Comparison of ENCODE assay signal across 14 cellular contexts in the genomic region with DNA sequence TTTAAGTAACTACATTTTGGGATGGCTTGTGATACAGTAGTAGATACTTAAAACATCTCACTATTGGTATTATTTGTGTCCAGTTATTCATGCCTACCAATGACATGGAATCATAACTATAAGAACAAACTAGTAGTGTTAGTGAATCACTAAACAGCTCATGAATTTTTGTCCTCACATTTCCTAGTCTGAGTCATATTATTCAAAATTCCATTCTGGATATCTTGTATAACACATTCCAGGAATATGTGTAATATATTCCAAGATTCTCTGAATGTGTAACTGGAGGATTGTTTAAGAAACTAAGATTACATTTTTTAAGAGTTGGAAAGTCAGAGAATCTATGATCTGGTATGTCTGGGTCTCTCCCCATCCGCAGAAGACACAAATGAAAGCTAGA.
DNase-seq lines count a peak whose midpoint lies in the region; ATAC-seq, FAIRE-seq and TF ChIP-seq lines count a peak whose summit lies in the region.
"Had no signal": no experiment of that assay in that cellular context is flagged by ENCODE, and none has a peak within 500 bp of the region (broad histone marks: within the 10 kb centered on the region; RNA-seq: fewer than 3 reads in every experiment).

No MANE protein-coding gene starts in this region.

- POLR2A ChIA-PET in MCF 10A (lab: Yijun Ruan, JAX): interaction anchor here (0.6 to 2.4 kb wide), 7 partner anchors 9 to 177 kb away, joined by 3 to 19 read pairs (median 3); no protein-coding TSS in a partner anchor
- POLR2A ChIA-PET in activated CD8-positive, alpha-beta T cell treated with anti-CD3 and anti-CD28 coated beads for 36 hours (lab: Charles Lee): no interaction called here

- H3K27ac Mint-ChIP-seq in MCF 10A (ENCODE audit: low read depth, unreplicated experiment) (peak overlapping the region; percentile 33), astrocyte (ENCODE audit: unreplicated experiment) (peak overlapping the region; percentile 72)
- H3K27ac Mint-ChIP-seq in activated CD8-positive, alpha-beta T cell treated with anti-CD3 and anti-CD28 coated beads for 36 hours: no peak overlapping the region
- H3K27ac Mint-ChIP-seq: activated naive CD8-positive, alpha-beta T cell treated with anti-CD3 and anti-CD28 coated beads, Interleukin-2, amount 10 ng/mL, durations not matched to agents 7 days and 5 days; stimulated activated naive CD8-positive, alpha-beta T cell treated with anti-CD3 and anti-CD28 coated beads, Interleukin-15, amount 100 ng/mL, for 72 hours had no signal

- H3K9me3 Mint-ChIP-seq in MCF 10A (ENCODE audit: unreplicated experiment) (peaks cover 21% of the 10 kb centered on the region), astrocyte (ENCODE audit: unreplicated experiment) (peaks cover 8% of the 10 kb centered on the region)
- peaks cover 18% of the 10 kb centered on the region for H3K9me3 Mint-ChIP-seq in activated CD8-positive, alpha-beta T cell treated with anti-CD3 and anti-CD28 coated beads for 36 hours

- 21 to 25% methylated on average over 1 of the region's 1 CpG for WGBS in gastroesophageal sphincter (ENCODE audit: low coverage in 1 of 2), 2 donors

- no peak for TF ChIP-seq CTCF in MCF 10A (IDR thresholded peaks at IDR 0.05; ENCODE audit: unreplicated experiment)
- no peak for TF ChIP-seq CTCF in breast epithelium (IDR thresholded peaks at IDR 0.05)
- no peak for TF ChIP-seq CTCF in astrocyte (IDR thresholded peaks at IDR 0.05; ENCODE audit: insufficient read depth, low read depth, low read length)
- TF ChIP-seq CTCF in gastroesophageal sphincter (IDR thresholded peaks at IDR 0.05): no peak
- TF ChIP-seq CTCF in upper lobe of right lung (IDR thresholded peaks at IDR 0.05): no peak
- TF ChIP-seq CTCF in activated CD8-positive, alpha-beta T cell treated with anti-CD3 and anti-CD28 coated beads for 36 hours (IDR thresholded peaks at IDR 0.05): no peak

- no peak for TF ChIP-seq EP300 in gastroesophageal sphincter (IDR thresholded peaks at IDR 0.05)

- no peaks in the 10 kb centered on the region for H3K27me3 ChIP-seq in breast epithelium
- H3K27me3 ChIP-seq in astrocyte (ENCODE audit: insufficient read depth, low read length): no peaks in the 10 kb centered on the region
- no peaks in the 10 kb centered on the region for H3K27me3 ChIP-seq in gastroesophageal sphincter
- no peaks in the 10 kb centered on the region for H3K27me3 ChIP-seq in upper lobe of right lung
- H3K27me3 ChIP-seq: neutrophil had no signal

- H3K27me3 Mint-ChIP-seq in MCF 10A (ENCODE audit: insufficient read depth, unreplicated experiment): no peaks in the 10 kb centered on the region
- no peaks in the 10 kb centered on the region for H3K27me3 Mint-ChIP-seq in astrocyte (ENCODE audit: low read depth, unreplicated experiment)
- no peaks in the 10 kb centered on the region for H3K27me3 Mint-ChIP-seq in activated CD8-positive, alpha-beta T cell treated with anti-CD3 and anti-CD28 coated beads for 36 hours
- H3K27me3 Mint-ChIP-seq: activated naive CD8-positive, alpha-beta T cell treated with anti-CD3 and anti-CD28 coated beads, Interleukin-2, amount 10 ng/mL, durations not matched to agents 7 days and 5 days; stimulated activated naive CD8-positive, alpha-beta T cell treated with anti-CD3 and anti-CD28 coated beads, Interleukin-15, amount 100 ng/mL, for 72 hours had no signal

- H3K79me2 ChIP-seq in astrocyte (ENCODE audit: insufficient read depth, low read length): no peaks in the 10 kb centered on the region

- intact Hi-C loops in MCF 10A (cut with micrococcal nuclease) (no loop called here), breast epithelium (cut with DNase I; ENCODE audit: low total_unique reads) (no loop called here), upper lobe of right lung (cut with DNase I) (no loop called here)
- intact Hi-C loops in activated CD8-positive, alpha-beta T cell treated with anti-CD3 and anti-CD28 coated beads for 36 hours (cut with micrococcal nuclease): no loop called here

- H3K4me3 Mint-ChIP-seq in MCF 10A (ENCODE audit: unreplicated experiment) (no peak overlapping the region), astrocyte (ENCODE audit: unreplicated experiment) (no peak overlapping the region)
- no peak overlapping the region for H3K4me3 Mint-ChIP-seq in activated CD8-positive, alpha-beta T cell treated with anti-CD3 and anti-CD28 coated beads for 36 hours
- H3K4me3 Mint-ChIP-seq: activated naive CD8-positive, alpha-beta T cell treated with anti-CD3 and anti-CD28 coated beads, Interleukin-2, amount 10 ng/mL, durations not matched to agents 7 days and 5 days; stimulated activated naive CD8-positive, alpha-beta T cell treated with anti-CD3 and anti-CD28 coated beads, Interleukin-15, amount 100 ng/mL, for 72 hours had no signal

- no peaks in the 10 kb centered on the region for H4K20me1 ChIP-seq in astrocyte (ENCODE audit: insufficient read depth, low read length)

- H3K36me3 ChIP-seq in breast epithelium: no peaks in the 10 kb centered on the region
- H3K36me3 ChIP-seq in astrocyte (ENCODE audit: insufficient read depth, low read length): no peaks in the 10 kb centered on the region
- H3K36me3 ChIP-seq in gastroesophageal sphincter: no peaks in the 10 kb centered on the region
- no peaks in the 10 kb centered on the region for H3K36me3 ChIP-seq in upper lobe of right lung
- H3K36me3 ChIP-seq: neutrophil had no signal

- H3K9ac ChIP-seq in astrocyte (ENCODE audit: low read length): peak overlapping the region; percentile 3

- H3K4me1 Mint-ChIP-seq in MCF 10A (ENCODE audit: insufficient read depth, unreplicated experiment) (peaks cover 18% of the 10 kb centered on the region), astrocyte (ENCODE audit: low read depth, unreplicated experiment) (peaks cover 10% of the 10 kb centered on the region)
- H3K4me1 Mint-ChIP-seq in activated CD8-positive, alpha-beta T cell treated with anti-CD3 and anti-CD28 coated beads for 36 hours (ENCODE audit: low read depth): no peaks in the 10 kb centered on the region
- H3K4me1 Mint-ChIP-seq: activated naive CD8-positive, alpha-beta T cell treated with anti-CD3 and anti-CD28 coated beads, Interleukin-2, amount 10 ng/mL, durations not matched to agents 7 days and 5 days; stimulated activated naive CD8-positive, alpha-beta T cell treated with anti-CD3 and anti-CD28 coated beads, Interleukin-15, amount 100 ng/mL, for 72 hours had no signal

- H3K36me3 Mint-ChIP-seq in MCF 10A (ENCODE audit: insufficient read depth, unreplicated experiment) (no peaks in the 10 kb centered on the region), astrocyte (ENCODE audit: low read depth, unreplicated experiment) (peaks cover 2% of the 10 kb centered on the region)
- H3K36me3 Mint-ChIP-seq in activated CD8-positive, alpha-beta T cell treated with anti-CD3 and anti-CD28 coated beads for 36 hours (ENCODE audit: low read depth): no peaks in the 10 kb centered on the region
- H3K36me3 Mint-ChIP-seq: activated naive CD8-positive, alpha-beta T cell treated with anti-CD3 and anti-CD28 coated beads, Interleukin-2, amount 10 ng/mL, durations not matched to agents 7 days and 5 days had no signal

- DNase-seq in MCF 10A (ENCODE audit: unreplicated experiment): peak; percentile 70
- DNase-seq in breast epithelium (ENCODE audit: low spot score in 2 of 2): no peak
- peak; percentile 94 for DNase-seq in astrocyte (ENCODE audit: low read depth)
- no peak for DNase-seq in NCI-H1048 (lab: John Stamatoyannopoulos, UW)
- no peak for DNase-seq in upper lobe of right lung
- DNase-seq in activated CD8-positive, alpha-beta T cell treated with anti-CD3 and anti-CD28 coated beads for 36 hours: no peak
- DNase-seq: activated naive CD8-positive, alpha-beta T cell treated with anti-CD3 and anti-CD28 coated beads, Interleukin-2, amount 10 ng/mL, durations not matched to agents 7 days and 5 days; NCI-H2029 treated with DMSO at 0.1 percent for 48 hours; stimulated activated CD4-positive, alpha-beta T cell treated with anti-CD3 and anti-CD28 coated beads, Interleukin-4, amount 100 ng/mL, for 24 hours; stimulated activated naive CD8-positive, alpha-beta T cell treated with anti-CD3 and anti-CD28 coated beads, Interleukin-15, amount 100 ng/mL, for 72 hours had no signal

- no TSS peak for BruUV-seq in MCF 10A (replicated peaks; lab: Mats Ljungman, UMichigan)

- TF ChIP-seq POLR2A in breast epithelium (IDR thresholded peaks at IDR 0.05): no peak
- TF ChIP-seq POLR2A in gastroesophageal sphincter (IDR thresholded peaks at IDR 0.05): no peak

- H3K4me3 ChIP-seq in breast epithelium (no peak overlapping the region), astrocyte (ENCODE audit: insufficient read depth, low read depth, low read length) (no peak overlapping the region), gastroesophageal sphincter (no peak overlapping the region), upper lobe of right lung (no peak overlapping the region)

- H3K4me1 ChIP-seq in breast epithelium (no peaks in the 10 kb centered on the region), astrocyte (ENCODE audit: insufficient read depth, low read length) (peaks cover 6% of the 10 kb centered on the region), gastroesophageal sphincter (peaks cover 0 to 3% (median 0%) of the 10 kb centered on the region in 3 donors), upper lobe of right lung (no peaks in the 10 kb centered on the region)

- CTCF ChIA-PET in MCF 10A (lab: Yijun Ruan, JAX): interaction anchor here (1.2 to 1.5 kb wide), 2 partner anchors 12 to 13 kb away, joined by 3 to 6 read pairs; no protein-coding TSS in a partner anchor
- CTCF ChIA-PET in activated CD8-positive, alpha-beta T cell treated with anti-CD3 and anti-CD28 coated beads for 36 hours (lab: Charles Lee): no interaction called here

- peak; percentile 60 for ATAC-seq in gastroesophageal sphincter
- no peak for ATAC-seq in upper lobe of right lung
- ATAC-seq in activated CD8-positive, alpha-beta T cell treated with anti-CD3 and anti-CD28 coated beads for 36 hours: no peak
- no peak for ATAC-seq in HG03432 (IDR thresholded peaks at IDR 0.05; ENCODE audit: unreplicated experiment)
- ATAC-seq: stimulated activated naive CD8-positive, alpha-beta T cell treated with anti-CD3 and anti-CD28 coated beads, Interleukin-15, amount 100 ng/mL, for 72 hours had no signal

- peak overlapping the region; percentile 24 for H3K4me2 ChIP-seq in astrocyte (ENCODE audit: low read length)

- H3K9me3 ChIP-seq in breast epithelium: peaks cover under 1 to 7% of the 10 kb centered on the region in 2 donors
- no peaks in the 10 kb centered on the region for H3K9me3 ChIP-seq in astrocyte (ENCODE audit: insufficient read depth, low read depth, low read length)
- H3K9me3 ChIP-seq in gastroesophageal sphincter: no peaks in the 10 kb centered on the region
- H3K9me3 ChIP-seq in upper lobe of right lung: no peaks in the 10 kb centered on the region
- H3K9me3 ChIP-seq: neutrophil had no signal

- no peak overlapping the region for H2AFZ ChIP-seq in astrocyte (ENCODE audit: low read depth, low read length)

- H3K27ac ChIP-seq in breast epithelium (no peak overlapping the region), astrocyte (ENCODE audit: low read depth, low read length) (peak overlapping the region; percentile 63), gastroesophageal sphincter (peak overlapping the region in 2 of 4 donors; percentile 54 to 66), upper lobe of right lung (no peak overlapping the region)
- H3K27ac ChIP-seq: 22Rv1, neutrophil had no signal

- peak; percentile 97 for FAIRE-seq in astrocyte (lab: Jason Lieb, UNC)

Comparison
In these comparisons a context has a peak if more than half of its experiments do, and no peak if none do; other contexts are left out.
1. DNase-seq: peak in MCF 10A (single experiment) and astrocyte (single experiment); none in breast epithelium (0 of 2), NCI-H1048 (single experiment), upper lobe of right lung (single experiment) and activated CD8-positive, alpha-beta T cell treated with anti-CD3 and anti-CD28 coated beads for 36 hours (single experiment).